8 cellular contexts compared by ENCODE assay signal in the genomic region with DNA sequence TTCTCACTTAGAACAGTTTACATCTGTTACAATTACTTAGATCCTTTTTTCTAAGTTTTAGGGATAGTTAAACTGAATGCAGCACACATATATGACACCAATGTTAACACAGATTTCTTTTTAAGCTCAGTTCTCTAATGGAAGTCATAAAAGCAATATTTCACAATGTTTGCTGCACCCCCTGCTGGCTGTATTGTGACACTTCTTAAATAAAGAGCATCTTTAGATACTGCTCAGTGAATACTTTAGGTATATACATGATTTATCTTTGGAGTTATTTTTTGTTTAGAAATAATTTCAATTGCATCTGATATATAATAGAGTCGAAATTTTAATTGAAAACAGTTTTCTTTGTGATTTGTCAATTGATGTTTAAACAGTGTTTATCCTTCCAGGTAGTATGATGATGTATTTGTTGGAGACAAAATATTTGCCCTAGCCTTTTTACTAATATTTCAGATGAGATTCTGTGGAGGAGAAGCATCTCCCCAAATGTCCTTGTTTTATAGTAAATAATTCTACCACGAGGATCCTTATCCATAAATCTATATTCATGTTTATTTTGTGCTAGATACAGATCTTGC.
A peak's percentile ranks its signal among the peaks of the same experiment; 100 is the strongest.
DNase-seq lines count a peak whose midpoint lies in the region; ATAC-seq and TF ChIP-seq lines count a peak whose summit lies in the region.

No MANE protein-coding gene starts in this region.

- POLR2A ChIA-PET in A673 (lab: Charles Lee; ENCODE audit: low non-redundant PET) = interaction anchor here (0.6 kb wide), 1 partner anchor 174 kb away, joined by 4 read pairs; no protein-coding TSS in a partner anchor

- H3K4me1 ChIP-seq in A673 (ENCODE audit: insufficient read depth, low read length, poor library complexity, severe bottlenecking) = peaks cover 12% of the 10 kb centered on the region
- peaks cover 12% of the 10 kb centered on the region for H3K4me1 ChIP-seq in foreskin keratinocyte

- TF ChIP-seq CTCF in A673 (conservative IDR thresholded peaks at IDR 0.05; ENCODE audit: low read depth, low read length) = peak; percentile 81
- TF ChIP-seq CTCF in GM12875 (IDR thresholded peaks at IDR 0.05; ENCODE audit: borderline replicate concordance, insufficient read depth, low read depth, low read length) = peak; percentile 43; the same call in 1 of the 2 replicates
- TF ChIP-seq CTCF in foreskin keratinocyte (conservative IDR thresholded peaks at IDR 0.05) = peak; percentile 78
- peak; percentile 73 for TF ChIP-seq CTCF in retinal pigment epithelial cell (conservative IDR thresholded peaks at IDR 0.05; ENCODE audit: low read depth, low read length)

- intact Hi-C loops in A673 (cut with micrococcal nuclease; ENCODE audit: unreplicated experiment) = loop anchor here (2.0 kb wide), 1 partner anchor 197 kb away; no protein-coding TSS in a partner anchor

- ATAC-seq in HG03159 (IDR thresholded peaks at IDR 0.05; ENCODE audit: unreplicated experiment) = peak; percentile 70
- ATAC-seq in foreskin keratinocyte = peak; percentile 48

- H3K36me3 ChIP-seq in A673 (ENCODE audit: insufficient read depth, low read length, poor library complexity, severe bottlenecking) = no peaks in the 10 kb centered on the region

- H3K27ac ChIP-seq in A673 (ENCODE audit: low read depth, low read length, poor library complexity, severe bottlenecking) = no peak overlapping the region
- H3K27ac ChIP-seq in foreskin keratinocyte = no peak overlapping the region

- H3K27me3 ChIP-seq in A673 (replicated peaks; ENCODE audit: insufficient read depth, low read depth, low read length, poor library complexity) (no peaks in the 10 kb centered on the region), foreskin keratinocyte (no peaks in the 10 kb centered on the region)

- CTCF ChIA-PET in A673 (lab: Charles Lee) = interaction anchor here (0.6 to 2.3 kb wide), 8 partner anchors 9 to 197 kb away, joined by 3 to 15 read pairs (median 4); no protein-coding TSS in a partner anchor

- H3K4me3 ChIP-seq in A673 (ENCODE audit: low read depth, low read length, poor library complexity, severe bottlenecking) = no peak overlapping the region
- H3K4me3 ChIP-seq in GM12875 (ENCODE audit: low read depth, low read length) = no peak overlapping the region
- H3K4me3 ChIP-seq in retinal pigment epithelial cell (ENCODE audit: low read length) = no peak overlapping the region

- no peaks in the 10 kb centered on the region for H3K9me3 ChIP-seq in A673 (ENCODE audit: low read depth, low read length, poor library complexity, severe bottlenecking)

- DNase-seq in A673 (ENCODE audit: low spot score) = peak; percentile 82
- DNase-seq in NCI-H526 (lab: John Stamatoyannopoulos, UW) = peak; percentile 30 to 85
- peak; percentile 46 for DNase-seq in activated T-cell treated with anti-CD3 and anti-CD28 coated beads for 1 hour (ENCODE audit: low read depth)
- peak in 1 of 2 donors; percentile 35 for DNase-seq in foreskin keratinocyte
- no peak for DNase-seq in retinal pigment epithelial cell (ENCODE audit: low read depth)
- DNase-seq in foreskin melanocyte = no peak

- no TSS peak for BruUV-seq in A673 (replicated peaks; lab: Mats Ljungman, UMichigan)

Comparison
In these comparisons a context has a peak if more than half of its experiments do, and no peak if none do; other contexts are left out.
1. DNase-seq: peak in A673 (single experiment), NCI-H526 (2 of 2) and activated T-cell treated with anti-CD3 and anti-CD28 coated beads for 1 hour (single experiment); none in retinal pigment epithelial cell (single experiment) and foreskin melanocyte (single experiment).
2. Peak in every context shown above with its lines, with median percentiles within 50 percentile points of each other: CTCF ChIP-seq.